ENCODE assay signal across 9 cellular contexts in genomic region chr17:37392024-37392590, GRCh38. TPM values are rescaled to one million over a fixed set of nuclear protein-coding genes. Genes with fewer than 3 reads are reported as not detected.
DNase-seq lines count a peak whose midpoint lies in the region; ATAC-seq, FAIRE-seq and TF ChIP-seq lines count a peak whose summit lies in the region.
"Had no signal": no experiment of that assay in that cellular context is flagged by ENCODE, and none has a peak within 500 bp of the region (broad histone marks: within the 10 kb centered on the region; RNA-seq: fewer than 3 reads in every experiment).

No MANE protein-coding gene starts in this region.

- CTCF ChIA-PET in activated CD8-positive, alpha-beta T cell treated with anti-CD3 and anti-CD28 coated beads, Interleukin-2, amount 10 ng/mL, durations not matched to agents 7 days and 5 days (lab: Charles Lee) = interaction anchor here (0.9 to 7.0 kb wide), 5 partner anchors 8 to 46 kb away, joined by 3 to 85 read pairs (median 4); partner anchors contain the start of gene C17orf78

- intact Hi-C loops in mucosa of descending colon (cut with DNase I, micrococcal nuclease) = no loop called here

- no peak overlapping the region for H3K18ac ChIP-seq in neuronal stem cell (ENCODE audit: low read length)

- no peaks in the 10 kb centered on the region for H3K9me1 ChIP-seq in keratinocyte (ENCODE audit: control insufficient read depth, extremely low read depth, insufficient read depth, low read length)

- no peak for TF ChIP-seq CTCF in keratinocyte (optimal IDR thresholded peaks at IDR 0.05 in 1 of 3, IDR thresholded peaks at IDR 0.05 in 1 of 3, conservative IDR thresholded peaks at IDR 0.05 in 1 of 3; ENCODE audit: extremely low read depth in 1 of 3, insufficient read depth in 2 of 3, low read length in 3 of 3)
- TF ChIP-seq CTCF in mucosa of descending colon (IDR thresholded peaks at IDR 0.05) = no peak

- no peak overlapping the region for H4K8ac ChIP-seq in neuronal stem cell (ENCODE audit: low read depth, low read length)

- no peaks in the 10 kb centered on the region for H4K20me1 ChIP-seq in keratinocyte (ENCODE audit: control insufficient read depth, extremely low read depth, insufficient read depth, low read length)

- no peaks in the 10 kb centered on the region for H3K9me3 Mint-ChIP-seq in CD4-positive, CD25-positive, alpha-beta regulatory T cell
- H3K9me3 Mint-ChIP-seq in activated CD8-positive, alpha-beta T cell treated with anti-CD3 and anti-CD28 coated beads, Interleukin-2, amount 10 ng/mL, durations not matched to agents 7 days and 5 days (ENCODE audit: insufficient read depth) = no peaks in the 10 kb centered on the region
- no peaks in the 10 kb centered on the region for H3K9me3 Mint-ChIP-seq in naive thymus-derived CD8-positive, alpha-beta T cell

- H3K27me3 Mint-ChIP-seq in CD4-positive, CD25-positive, alpha-beta regulatory T cell = peaks cover 4% of the 10 kb centered on the region
- H3K27me3 Mint-ChIP-seq in activated CD8-positive, alpha-beta T cell treated with anti-CD3 and anti-CD28 coated beads, Interleukin-2, amount 10 ng/mL, durations not matched to agents 7 days and 5 days (ENCODE audit: low read depth) = no peaks in the 10 kb centered on the region
- H3K27me3 Mint-ChIP-seq in naive thymus-derived CD8-positive, alpha-beta T cell = no peaks in the 10 kb centered on the region

- H3K36me3 Mint-ChIP-seq in CD4-positive, CD25-positive, alpha-beta regulatory T cell = no peaks in the 10 kb centered on the region
- no peaks in the 10 kb centered on the region for H3K36me3 Mint-ChIP-seq in activated CD8-positive, alpha-beta T cell treated with anti-CD3 and anti-CD28 coated beads, Interleukin-2, amount 10 ng/mL, durations not matched to agents 7 days and 5 days (ENCODE audit: low read depth)
- no peaks in the 10 kb centered on the region for H3K36me3 Mint-ChIP-seq in naive thymus-derived CD8-positive, alpha-beta T cell

- peaks cover 0 to 20% (median 12%) of the 10 kb centered on the region in 4 donors for H3K4me1 Mint-ChIP-seq in CD4-positive, CD25-positive, alpha-beta regulatory T cell
- peaks cover 18% of the 10 kb centered on the region for H3K4me1 Mint-ChIP-seq in activated CD8-positive, alpha-beta T cell treated with anti-CD3 and anti-CD28 coated beads, Interleukin-2, amount 10 ng/mL, durations not matched to agents 7 days and 5 days (ENCODE audit: low read depth)
- H3K4me1 Mint-ChIP-seq in naive thymus-derived CD8-positive, alpha-beta T cell = peaks cover 0 to 14% (median 12%) of the 10 kb centered on the region in 4 donors

- no peaks in the 10 kb centered on the region for H3K79me2 ChIP-seq in keratinocyte (ENCODE audit: control insufficient read depth, insufficient read depth, low read length)

- H2BK5ac ChIP-seq in neuronal stem cell (ENCODE audit: low read length) = no peak overlapping the region

- FAIRE-seq in keratinocyte (lab: Jason Lieb, UNC) = no peak

- no peak overlapping the region for H3K27ac ChIP-seq in CD4-positive, CD25-positive, alpha-beta regulatory T cell (ENCODE audit: insufficient read depth, low read length, poor library complexity, severe bottlenecking)
- H3K27ac ChIP-seq in keratinocyte (ENCODE audit: control insufficient read depth, insufficient read depth, low read length) (no peak overlapping the region), neuronal stem cell (replicated peaks; ENCODE audit: low read length) (no peak overlapping the region)

- H3K9ac ChIP-seq in keratinocyte (ENCODE audit: control insufficient read depth, extremely low read depth, insufficient read depth, low read length) (no peak overlapping the region), neuronal stem cell (ENCODE audit: low read depth, low read length, poor library complexity) (no peak overlapping the region)

- H3K4me3 ChIP-seq in CD4-positive, CD25-positive, alpha-beta regulatory T cell (ENCODE audit: low read depth, low read length) = peak overlapping the region; percentile 49
- H3K4me3 ChIP-seq in keratinocyte (ENCODE audit: control insufficient read depth in 2 of 3, extremely low read depth in 1 of 3, insufficient read depth in 2 of 3, low read depth in 1 of 3, low read length in 3 of 3) (peak overlapping the region in 2 of 3 experiments; percentile 15 to 44), neuronal stem cell (ENCODE audit: low read length in 2 of 2) (no peak overlapping the region), mucosa of descending colon (no peak overlapping the region)

- peak overlapping the region in 1 of 4 donors; percentile 26 for H3K4me3 Mint-ChIP-seq in CD4-positive, CD25-positive, alpha-beta regulatory T cell
- peak overlapping the region; percentile 17 for H3K4me3 Mint-ChIP-seq in activated CD8-positive, alpha-beta T cell treated with anti-CD3 and anti-CD28 coated beads, Interleukin-2, amount 10 ng/mL, durations not matched to agents 7 days and 5 days
- no peak overlapping the region for H3K4me3 Mint-ChIP-seq in naive thymus-derived CD8-positive, alpha-beta T cell

- dilution Hi-C loops in keratinocyte (cut with MboI; ENCODE audit: extremely low pct_ligation_motif_present, low sequenced_read_pairs) = no loop called here

- no peak overlapping the region for H3K4ac ChIP-seq in neuronal stem cell (ENCODE audit: low read length)

- H3K4me1 ChIP-seq in CD4-positive, CD25-positive, alpha-beta regulatory T cell (ENCODE audit: control insufficient read depth, insufficient read depth, low read length, poor library complexity, severe bottlenecking) = peaks cover 8% of the 10 kb centered on the region
- H3K4me1 ChIP-seq in keratinocyte (ENCODE audit: control insufficient read depth, extremely low read depth, insufficient read depth, low read length) (peaks cover 22% of the 10 kb centered on the region), neuronal stem cell (ENCODE audit: control insufficient read depth in 2 of 2, insufficient read depth in 1 of 2, low read depth in 1 of 2, low read length in 2 of 2) (peaks cover 0 to 3% of the 10 kb centered on the region in 2 donors), mucosa of descending colon (ENCODE audit: low read depth) (peaks cover 6% of the 10 kb centered on the region)

- H2BK12ac ChIP-seq in neuronal stem cell (ENCODE audit: low read length) = no peak overlapping the region

- H3K23ac ChIP-seq in neuronal stem cell (ENCODE audit: low read depth, low read length, poor library complexity) = no peak overlapping the region

- peak overlapping the region in 2 of 3 donors; percentile 26 to 76 for H3K27ac Mint-ChIP-seq in CD4-positive, CD25-positive, alpha-beta regulatory T cell
- no peak overlapping the region for H3K27ac Mint-ChIP-seq in activated CD8-positive, alpha-beta T cell treated with anti-CD3 and anti-CD28 coated beads, Interleukin-2, amount 10 ng/mL, durations not matched to agents 7 days and 5 days
- H3K27ac Mint-ChIP-seq in naive thymus-derived CD8-positive, alpha-beta T cell = peak overlapping the region in 3 of 10 donors; percentile 19 to 33 (median 31)

- H2AFZ ChIP-seq in keratinocyte (ENCODE audit: control insufficient read depth, low read length) (peak overlapping the region; percentile 49), neuronal stem cell (ENCODE audit: low read length) (no peak overlapping the region)

- no peak for ATAC-seq in CD4-positive, CD25-positive, alpha-beta regulatory T cell (ENCODE audit: low read depth in 2 of 2)
- ATAC-seq in activated CD8-positive, alpha-beta T cell treated with anti-CD3 and anti-CD28 coated beads, Interleukin-2, amount 10 ng/mL, durations not matched to agents 7 days and 5 days = no peak
- no peak for ATAC-seq in naive thymus-derived CD8-positive, alpha-beta T cell
- no peak for ATAC-seq in mucosa of descending colon

- peak in 1 of 3 donors; percentile 64 for DNase-seq in CD4-positive, CD25-positive, alpha-beta regulatory T cell
- DNase-seq in HCEC 1CT = peak; percentile 84
- no peak for DNase-seq in activated CD8-positive, alpha-beta T cell treated with anti-CD3 and anti-CD28 coated beads, Interleukin-2, amount 10 ng/mL, durations not matched to agents 7 days and 5 days
- DNase-seq in keratinocyte (ENCODE audit: low read depth, low spot score) = no peak
- no peak for DNase-seq in naive thymus-derived CD8-positive, alpha-beta T cell
- DNase-seq in neuronal stem cell (ENCODE audit: low spot score) = no peak
- DNase-seq in mucosa of descending colon = no peak
- DNase-seq in GM19240 (ENCODE audit: insufficient read length, low spot score) = no peak
- DNase-seq: stimulated activated CD4-positive, alpha-beta T cell treated with anti-CD3 and anti-CD28 coated beads, Interleukin-4, amount 100 ng/mL, for 4 hours had no signal

- H2AK5ac ChIP-seq in neuronal stem cell (ENCODE audit: low read depth, low read length) = no peak overlapping the region

- no peaks in the 10 kb centered on the region for H3K9me3 ChIP-seq in CD4-positive, CD25-positive, alpha-beta regulatory T cell (ENCODE audit: control insufficient read depth in 2 of 2, low read length in 2 of 2)
- H3K9me3 ChIP-seq in keratinocyte (ENCODE audit: control insufficient read depth, low read depth, low read length) = no peaks in the 10 kb centered on the region
- H3K9me3 ChIP-seq in neuronal stem cell (replicated peaks in 1 of 2; ENCODE audit: control insufficient read depth in 2 of 2, insufficient read depth in 1 of 2, low read depth in 1 of 2, low read length in 2 of 2) = no peaks in the 10 kb centered on the region
- H3K9me3 ChIP-seq in mucosa of descending colon = no peaks in the 10 kb centered on the region

- no peaks in the 10 kb centered on the region for H3K36me3 ChIP-seq in CD4-positive, CD25-positive, alpha-beta regulatory T cell (ENCODE audit: control insufficient read depth, insufficient read depth, low read length)
- H3K36me3 ChIP-seq in keratinocyte (ENCODE audit: control insufficient read depth in 2 of 2, extremely low read depth in 1 of 2, insufficient read depth in 2 of 2, low read length in 2 of 2) (no peaks in the 10 kb centered on the region), neuronal stem cell (replicated peaks in 1 of 2; ENCODE audit: control insufficient read depth in 2 of 2, insufficient read depth in 2 of 2, low read length in 2 of 2) (no peaks in the 10 kb centered on the region), mucosa of descending colon (ENCODE audit: low read depth) (no peaks in the 10 kb centered on the region)

- POLR2A ChIA-PET in activated CD8-positive, alpha-beta T cell treated with anti-CD3 and anti-CD28 coated beads, Interleukin-2, amount 10 ng/mL, durations not matched to agents 7 days and 5 days (lab: Charles Lee) = no interaction called here
- POLR2A ChIA-PET in naive thymus-derived CD8-positive, alpha-beta T cell (lab: Charles Lee) = interaction anchor here (0.7 kb wide), 1 partner anchor 71 kb away, joined by 3 read pairs; no protein-coding TSS in a partner anchor

- no peak overlapping the region for H3K14ac ChIP-seq in neuronal stem cell (ENCODE audit: low read length)

- H4K91ac ChIP-seq in neuronal stem cell (ENCODE audit: low read depth, low read length, poor library complexity) = no peak overlapping the region

- H3K79me1 ChIP-seq in neuronal stem cell (ENCODE audit: low read depth, low read length) = no peaks in the 10 kb centered on the region

- no peak overlapping the region for H2BK120ac ChIP-seq in neuronal stem cell (ENCODE audit: low read depth, low read length)

- no peaks in the 10 kb centered on the region for H3K27me3 ChIP-seq in CD4-positive, CD25-positive, alpha-beta regulatory T cell (ENCODE audit: control insufficient read depth, insufficient read depth, low read length)
- H3K27me3 ChIP-seq in keratinocyte (ENCODE audit: control insufficient read depth, extremely low read depth, insufficient read depth, low read length) (no peaks in the 10 kb centered on the region), neuronal stem cell (ENCODE audit: control insufficient read depth in 3 of 3, insufficient read depth in 3 of 3, low read depth in 1 of 3, low read length in 3 of 3) (no peaks in the 10 kb centered on the region)

- H2BK15ac ChIP-seq in neuronal stem cell (ENCODE audit: low read length) = no peak overlapping the region

- H3K4me2 ChIP-seq in keratinocyte (ENCODE audit: control insufficient read depth, extremely low read depth, insufficient read depth, low read depth, low read length) (peak overlapping the region; percentile 70), neuronal stem cell (ENCODE audit: insufficient read depth, low read length, poor library complexity, severe bottlenecking) (no peak overlapping the region)

- WGBS in neuronal stem cell (ENCODE audit: extremely low coverage in 2 of 2, insufficient read length in 2 of 2, insufficient replicate concordance in 1 of 2), 2 donors = no CpG with 5 or more reads among the region's 3 CpGs

RNA-seq across cellular contexts. Expression of gene ACACA, which starts 14.5 kb away (rescaled TPM):
- total RNA-seq in CD4-positive, CD25-positive, alpha-beta regulatory T cell = 42.9 TPM
- polyA plus RNA-seq in CD4-positive, CD25-positive, alpha-beta regulatory T cell = 1 to 10 TPM; 7.4 to 9.8 (median 9.5) TPM
- 10 to 100 TPM; 58.9 to 64.0 TPM for total RNA-seq in activated CD8-positive, alpha-beta T cell treated with anti-CD3 and anti-CD28 coated beads, Interleukin-2, amount 10 ng/mL, durations not matched to agents 7 days and 5 days
- polyA plus RNA-seq in keratinocyte = 66.7 to 85.8 TPM (median 82.2 TPM) in 3 replicates
- 45.5 TPM for polyA plus RNA-seq in keratinocyte (2011; ENCODE audit: low read depth)
- 44.9 and 65.8 TPM in 2 replicates for polyA plus RNA-seq in keratinocyte (2011; cell fraction: cytosol; rRNA removed)
- 152 and 190 TPM in 2 replicates for polyA plus RNA-seq in keratinocyte (2011; cell fraction: nucleus; rRNA removed)
- polyA plus RNA-seq in keratinocyte (2012; ENCODE audit: low replicate concordance) = 33.7 and 67.2 TPM in 2 replicates
- 229 to 338 TPM (median 299 TPM) in 3 replicates for polyA minus RNA-seq in keratinocyte
- polyA minus RNA-seq in keratinocyte (2011; cell fraction: cytosol; rRNA and poly(A)+ RNA removed) = 97.5 TPM
- polyA minus RNA-seq in keratinocyte (2011; cell fraction: nucleus; rRNA and poly(A)+ RNA removed) = 414 and 609 TPM in 2 replicates
- 10 to 100 TPM; 11.8 to 15.2 TPM for total RNA-seq in naive thymus-derived CD8-positive, alpha-beta T cell
- polyA plus RNA-seq in naive thymus-derived CD8-positive, alpha-beta T cell = 1 to 10 TPM; 5.7 to 9.0 (median 7.4) TPM
- polyA plus RNA-seq in neuronal stem cell (2013, experiment 1 of 2) = 37.1 TPM
- polyA plus RNA-seq in neuronal stem cell (2013, experiment 2 of 2) = 34.4 TPM
- total RNA-seq in mucosa of descending colon = 10 to 100 TPM; 58.5 to 64.1 (median 60.3) TPM

RNA-seq across cellular contexts. Expression of gene TADA2A, which starts 14.6 kb away (rescaled TPM):
- total RNA-seq in CD4-positive, CD25-positive, alpha-beta regulatory T cell = 20.2 TPM
- 10 to 100 TPM in 1 of 4 donors, 1 to 10 TPM in 3; 6.3 to 11.1 (median 6.5) TPM for polyA plus RNA-seq in CD4-positive, CD25-positive, alpha-beta regulatory T cell
- total RNA-seq in activated CD8-positive, alpha-beta T cell treated with anti-CD3 and anti-CD28 coated beads, Interleukin-2, amount 10 ng/mL, durations not matched to agents 7 days and 5 days = 10 to 100 TPM; 35.3 to 40.6 TPM
- polyA plus RNA-seq in keratinocyte = 9.1 to 13.8 TPM (median 11.8 TPM) in 3 replicates
- polyA plus RNA-seq in keratinocyte (2011; ENCODE audit: low read depth) = 24.4 TPM
- 7.1 and 11.1 TPM in 2 replicates for polyA plus RNA-seq in keratinocyte (2011; cell fraction: cytosol; rRNA removed)
- 16.3 and 17.9 TPM in 2 replicates for polyA plus RNA-seq in keratinocyte (2011; cell fraction: nucleus; rRNA removed)
- polyA plus RNA-seq in keratinocyte (2012; ENCODE audit: low replicate concordance) = 6.9 and 8.0 TPM in 2 replicates
- polyA minus RNA-seq in keratinocyte = 17.6 to 25.3 TPM (median 22.7 TPM) in 3 replicates
- 7.7 TPM for polyA minus RNA-seq in keratinocyte (2011; cell fraction: cytosol; rRNA and poly(A)+ RNA removed)
- polyA minus RNA-seq in keratinocyte (2011; cell fraction: nucleus; rRNA and poly(A)+ RNA removed) = 7.6 and 16.7 TPM in 2 replicates
- 10 to 100 TPM; 28.4 to 32.4 TPM for total RNA-seq in naive thymus-derived CD8-positive, alpha-beta T cell
- polyA plus RNA-seq in naive thymus-derived CD8-positive, alpha-beta T cell = 10 to 100 TPM in 2 of 3 donors, 1 to 10 TPM in 1; 6.9 to 17.4 (median 11.6) TPM
- polyA plus RNA-seq in neuronal stem cell (2013, experiment 1 of 2) = 17.2 TPM
- 16.4 TPM for polyA plus RNA-seq in neuronal stem cell (2013, experiment 2 of 2)
- total RNA-seq in mucosa of descending colon = 10 to 100 TPM; 22.8 to 29.6 (median 28.0) TPM

RNA-seq across cellular contexts. Expression of gene C17orf78, which starts 16.3 kb away (rescaled TPM):
- not detected for total RNA-seq in CD4-positive, CD25-positive, alpha-beta regulatory T cell
- under 1 TPM in 1 of 4 donors, not detected in 3; 0.09 TPM for polyA plus RNA-seq in CD4-positive, CD25-positive, alpha-beta regulatory T cell
- not detected for total RNA-seq in activated CD8-positive, alpha-beta T cell treated with anti-CD3 and anti-CD28 coated beads, Interleukin-2, amount 10 ng/mL, durations not matched to agents 7 days and 5 days
- not detected in 3 replicates for polyA plus RNA-seq in keratinocyte
- polyA plus RNA-seq in keratinocyte (2011; ENCODE audit: low read depth) = not detected
- not detected in 2 replicates for polyA plus RNA-seq in keratinocyte (2011; cell fraction: cytosol; rRNA removed)
- polyA plus RNA-seq in keratinocyte (2011; cell fraction: nucleus; rRNA removed) = not detected in 2 replicates
- not detected in 2 replicates for polyA plus RNA-seq in keratinocyte (2012; ENCODE audit: low replicate concordance)
- not detected in 3 replicates for polyA minus RNA-seq in keratinocyte
- polyA minus RNA-seq in keratinocyte (2011; cell fraction: cytosol; rRNA and poly(A)+ RNA removed) = not detected
- polyA minus RNA-seq in keratinocyte (2011; cell fraction: nucleus; rRNA and poly(A)+ RNA removed) = not detected in 2 replicates
- not detected for total RNA-seq in naive thymus-derived CD8-positive, alpha-beta T cell
- not detected for polyA plus RNA-seq in naive thymus-derived CD8-positive, alpha-beta T cell
- polyA plus RNA-seq in neuronal stem cell (2013, experiment 1 of 2) = not detected
- not detected for polyA plus RNA-seq in neuronal stem cell (2013, experiment 2 of 2)
- total RNA-seq in mucosa of descending colon = not detected

Comparison
In these comparisons a context has a peak if more than half of its experiments do, and no peak if none do; other contexts are left out.
1. H3K4me3 ChIP-seq: peak in CD4-positive, CD25-positive, alpha-beta regulatory T cell (single experiment) and keratinocyte (2 of 3); none in neuronal stem cell (0 of 2) and mucosa of descending colon (single experiment).